Comparison of ENCODE assay signal across 32 cellular contexts in the genomic region with DNA sequence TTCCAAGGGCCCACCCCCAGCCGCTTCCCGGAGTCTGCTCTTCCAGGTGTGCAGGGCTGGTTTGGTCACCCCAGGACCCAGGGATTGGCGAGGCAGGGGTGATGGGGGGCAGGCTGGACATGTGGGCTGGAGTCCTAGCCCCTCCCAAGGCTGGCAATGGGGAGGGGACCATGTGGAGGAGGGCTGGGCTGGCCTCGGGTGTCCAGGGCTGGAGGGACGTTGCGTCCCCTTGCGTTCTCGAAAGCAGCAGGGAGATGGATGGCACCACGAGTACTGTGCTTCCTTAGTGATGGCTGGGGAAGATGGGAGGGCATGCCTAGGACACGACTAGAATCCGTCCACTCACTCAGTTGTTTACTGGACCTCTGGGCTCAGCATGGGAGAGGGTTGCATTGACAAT.
"Had no signal": no experiment of that assay in that cellular context is flagged by ENCODE, and none has a peak within 500 bp of the region (broad histone marks: within the 10 kb centered on the region; RNA-seq: fewer than 3 reads in every experiment).

No MANE protein-coding gene starts in this region.

- H3K4me1 Mint-ChIP-seq: activated B cell treated with CpG ODN at 0.5 μM for 24 hours; activated T-helper 17 cell treated with anti-CD3 and anti-CD28 coated beads, Interleukin-2, amount 50 U/mL, for 72 hours; central memory CD8-positive, alpha-beta T cell had no signal

- H3K9me3 ChIP-seq: esophagus muscularis mucosa, gastrocnemius medialis had no signal

- H3K27me3 ChIP-seq: brain microvascular endothelial cell had no signal

- H3K36me3 ChIP-seq: brain microvascular endothelial cell, gastrocnemius medialis, WERI-Rb-1 had no signal

- ATAC-seq: activated CD4-positive, CD25-positive, alpha-beta regulatory T cell treated with anti-CD3 and anti-CD28 coated beads, Interleukin-2, amount 50 U/mL, for 24 hours; activated CD8-positive, alpha-beta T cell treated with anti-CD3 and anti-CD28 coated beads for 36 hours; activated T-cell treated with anti-CD3 and anti-CD28 coated beads, Interleukin-2, amount 50 U/mL, for 4 hours; activated T-helper 17 cell treated with anti-CD3 and anti-CD28 coated beads, Interleukin-2, amount 50 U/mL, for 72 hours; effector memory CD8-positive, alpha-beta T cell; foreskin keratinocyte; gastrocnemius medialis; T-helper 17 cell had no signal

- H3K36me3 Mint-ChIP-seq: activated naive CD8-positive, alpha-beta T cell had no signal

- H3K9me3 Mint-ChIP-seq: activated B cell treated with CpG ODN at 0.5 μM for 24 hours; activated CD8-positive, alpha-beta T cell treated with anti-CD3 and anti-CD28 coated beads for 36 hours; activated T-cell treated with anti-CD3 and anti-CD28 coated beads, Interleukin-2, amount 50 U/mL, for 4 hours; activated T-helper 17 cell treated with anti-CD3 and anti-CD28 coated beads, Interleukin-2, amount 50 U/mL, for 72 hours; central memory CD8-positive, alpha-beta T cell; effector memory CD8-positive, alpha-beta T cell; T-helper 2 cell treated with Interferon-gamma antibody and Interleukin-4, amounts not matched to agents 5 μg/mL and 100 μg/mL, for 36 hours had no signal

- H3K4me3 Mint-ChIP-seq: activated B cell treated with CpG ODN at 0.5 μM for 24 hours; activated CD8-positive, alpha-beta T cell treated with anti-CD3 and anti-CD28 coated beads for 36 hours; activated naive CD8-positive, alpha-beta T cell; activated T-cell treated with anti-CD3 and anti-CD28 coated beads, Interleukin-2, amount 50 U/mL, for 4 hours; activated T-helper 17 cell treated with anti-CD3 and anti-CD28 coated beads, Interleukin-2, amount 50 U/mL, for 72 hours; central memory CD8-positive, alpha-beta T cell; effector memory CD8-positive, alpha-beta T cell; T-helper 17 cell; T-helper 2 cell treated with Interferon-gamma antibody and Interleukin-4, amounts not matched to agents 5 μg/mL and 100 μg/mL, for 36 hours had no signal

- H3K27ac ChIP-seq: brain microvascular endothelial cell, esophagus muscularis mucosa, foreskin keratinocyte, gastrocnemius medialis, WERI-Rb-1 had no signal

- H3K4me1 ChIP-seq: foreskin keratinocyte had no signal

- H3K27ac Mint-ChIP-seq: activated B cell treated with CpG ODN at 0.5 μM for 24 hours; activated CD8-positive, alpha-beta T cell treated with anti-CD3 and anti-CD28 coated beads for 36 hours; activated naive CD8-positive, alpha-beta T cell; activated T-helper 17 cell treated with anti-CD3 and anti-CD28 coated beads, Interleukin-2, amount 50 U/mL, for 72 hours; effector memory CD8-positive, alpha-beta T cell; T-helper 17 cell; T-helper 2 cell treated with Interferon-gamma antibody and Interleukin-4, amounts not matched to agents 5 μg/mL and 100 μg/mL, for 36 hours had no signal

- H3K4me3 ChIP-seq: esophagus muscularis mucosa, gastrocnemius medialis had no signal

- DNase-seq: activated B cell treated with CpG ODN at 0.5 μM for 24 hours; activated CD4-positive, alpha-beta T cell treated with anti-CD3 and anti-CD28 coated beads for 48 hours; activated CD4-positive, alpha-beta T cell treated with anti-CD3 and anti-CD28 coated beads, Interleukin-2, amount 50 U/mL, for 1 hour; activated CD4-positive, alpha-beta T cell treated with anti-CD3 and anti-CD28 coated beads, Interleukin-2, amount 50 U/mL, for 48 hours; activated CD8-positive, alpha-beta memory T cell treated with anti-CD3 and anti-CD28 coated beads for 24 hours; activated CD8-positive, alpha-beta T cell treated with anti-CD3 and anti-CD28 coated beads for 36 hours; activated effector memory CD4-positive, alpha-beta T cell treated with Interleukin-2 at 50 U/mL for 16 hours; activated gamma-delta T cell treated with Interleukin-2 at 50 U/mL for 16 hours; activated naive CD4-positive, alpha-beta T cell treated with anti-CD3 and anti-CD28 coated beads, Interleukin-2, amount 50 U/mL, for 16 hours; activated naive CD4-positive, alpha-beta T cell treated with Interleukin-2 at 50 U/mL for 16 hours; activated T-cell treated with anti-CD3 and anti-CD28 coated beads, Interleukin-2, amount 50 U/mL, for 4 hours; amniotic stem cell; anterior cingulate cortex; brain microvascular endothelial cell; cortex of kidney; dermis blood vessel endothelial cell; effector CD4-positive, alpha-beta T cell; effector memory CD8-positive, alpha-beta T cell; erythroblast; foreskin keratinocyte; gastrocnemius medialis; glutamatergic neuron; T-helper 1 cell; T-helper 17 cell; T1000; WERI-Rb-1 had no signal
